In genomic region chr10:92329927-92330326, GRCh38 we compare ENCODE assay signal across 7 cellular contexts. TPM values are rescaled to one million over a fixed set of nuclear protein-coding genes. Genes with fewer than 3 reads are reported as not detected.
DNase-seq lines count a peak whose midpoint lies in the region; ATAC-seq, FAIRE-seq and TF ChIP-seq lines count a peak whose summit lies in the region.
"Not testable (repeated sequence)": the region's sequence is repeated elsewhere in the genome, so short reads cannot be mapped to it uniquely, and the experiment has no call there.

No MANE protein-coding gene starts in this region.

- TF ChIP-seq POLR2A in K562 (conservative IDR thresholded peaks at IDR 0.05), result not testable (repeated sequence)

- H3K14ac ChIP-seq in trophoblast cell (ENCODE audit: low read length), result not testable (repeated sequence)

- not testable (repeated sequence) for TF ChIP-seq EP300 in K562 (IDR thresholded peaks at IDR 0.05; ENCODE audit: low read length)

- not testable (repeated sequence) for H3K36me3 ChIP-seq in GM23338 (ENCODE audit: insufficient read depth); K562 (ENCODE audit: control insufficient read depth, insufficient read depth, low read length); trophoblast cell (ENCODE audit: control insufficient read depth in 1 of 2, insufficient read depth in 2 of 2, low read length in 2 of 2)

- H3K23ac ChIP-seq in trophoblast cell (ENCODE audit: low read length), result not testable (repeated sequence)

- not testable (repeated sequence) for TF ChIP-seq CTCF in GM23338 (conservative IDR thresholded peaks at IDR 0.05; ENCODE audit: low read depth in 2 of 2); K562 (IDR thresholded peaks at IDR 0.05 in 2 of 3, conservative IDR thresholded peaks at IDR 0.05 in 1 of 3; ENCODE audit: insufficient read depth in 2 of 3, low read depth in 1 of 3, low read length in 3 of 3)

- H2BK12ac ChIP-seq in trophoblast cell (ENCODE audit: low read length), result not testable (repeated sequence)

- not testable (repeated sequence) for H3K9me3 Mint-ChIP-seq in GM23338

- H3K4me1 Mint-ChIP-seq in GM23338, result peaks cover 55% of the 10 kb centered on the region
- H3K4me1 Mint-ChIP-seq in T-helper 17 cell, result not testable (repeated sequence)

- CTCF ChIA-PET in K562 (lab: Yijun Ruan, JAX; ENCODE audit: low intra/inter-chr PET ratio), result not testable (repeated sequence)

- ATAC-seq in GM23338, result peak; percentile 86
- not testable (repeated sequence) for ATAC-seq in T-helper 17 cell, K562

- not testable (repeated sequence) for H2BK120ac ChIP-seq in trophoblast cell (ENCODE audit: insufficient read depth, low read length, poor library complexity)

- H3K4me2 ChIP-seq in GM23338; K562 (ENCODE audit: insufficient read depth, low read length); trophoblast cell (ENCODE audit: low read length): not testable (repeated sequence)

- H4K91ac ChIP-seq in trophoblast cell (ENCODE audit: low read depth, low read length), result not testable (repeated sequence)

- not testable (repeated sequence) for H3K27me3 ChIP-seq in GM23338 (ENCODE audit: insufficient read depth); K562 (ENCODE audit: control insufficient read depth in 2 of 2, insufficient read depth in 2 of 2, low read length in 2 of 2); trophoblast cell (ENCODE audit: insufficient read depth, low read length)

- H3K79me2 ChIP-seq in GM23338 (replicated peaks; ENCODE audit: insufficient read depth), result peaks cover 43% of the 10 kb centered on the region
- not testable (repeated sequence) for H3K79me2 ChIP-seq in K562 (ENCODE audit: control insufficient read depth, insufficient read depth, low read length); trophoblast cell (ENCODE audit: control insufficient read depth, insufficient read depth, low read length, poor library complexity)

- H3K27me3 Mint-ChIP-seq in GM23338 (ENCODE audit: insufficient read depth, low read depth, poor library complexity); T-helper 17 cell: not testable (repeated sequence)

- not testable (repeated sequence) for H3K9ac ChIP-seq in K562 (ENCODE audit: insufficient read depth in 1 of 2, low read depth in 2 of 2, low read length in 2 of 2); trophoblast cell (ENCODE audit: low read length)

- not testable (repeated sequence) for H4K20me1 ChIP-seq in GM23338 (replicated peaks; ENCODE audit: insufficient read depth); K562 (replicated peaks; ENCODE audit: control insufficient read depth, insufficient read depth, low read length)

- intact Hi-C loops in K562 (cut with micrococcal nuclease), result not testable (repeated sequence)

- H3K4ac ChIP-seq in trophoblast cell (ENCODE audit: low read depth, low read length), result not testable (repeated sequence)

- not testable (repeated sequence) for H3F3A ChIP-seq in GM23338 (replicated peaks; ENCODE audit: low read depth)

- 85% methylated on average over 5 of the region's 6 CpGs for WGBS in K562 (ENCODE audit: insufficient coverage, low coverage, missing lambda C conversion rate)
- no CpG with 5 or more reads among the region's 6 CpGs for WGBS in trophoblast cell (ENCODE audit: extremely low coverage, insufficient coverage, insufficient read length)

- not testable (repeated sequence) for H2BK5ac ChIP-seq in trophoblast cell (ENCODE audit: low read depth, low read length, poor library complexity)

- H3K27ac Mint-ChIP-seq in GM23338 (peak overlapping the region; percentile 83), T-helper 17 cell (peak overlapping the region; percentile 47)

- POLR2A ChIA-PET in K562 (lab: Yijun Ruan, JAX), result not testable (repeated sequence)

- not testable (repeated sequence) for H4K12ac ChIP-seq in trophoblast cell (ENCODE audit: low read depth, low read length)

- not testable (repeated sequence) for BruUV-seq in K562 (replicated peaks; lab: Mats Ljungman, UMichigan)

- TF ChIP-seq RAD21 in K562 (CRISPR knock-in tag; conservative IDR thresholded peaks at IDR 0.05 in 1 of 2, IDR thresholded peaks at IDR 0.05 in 1 of 2), result not testable (repeated sequence)

- H2AK5ac ChIP-seq in trophoblast cell (ENCODE audit: low read length), result not testable (repeated sequence)

- H4K8ac ChIP-seq in trophoblast cell (ENCODE audit: low read depth, low read length), result not testable (repeated sequence)

- not testable (repeated sequence) for H3K36me3 Mint-ChIP-seq in GM23338 (ENCODE audit: low read depth); T-helper 17 cell (ENCODE audit: low read depth)

- not testable (repeated sequence) for H3K9me2 ChIP-seq in GM23338 (ENCODE audit: insufficient read depth)

- not testable (repeated sequence) for H3K9me1 ChIP-seq in K562 (ENCODE audit: control insufficient read depth, insufficient read depth, low read length)

- H3K9me3 ChIP-seq in T-helper 17 cell (ENCODE audit: control insufficient read depth, low read length, poor library complexity, severe bottlenecking); K562 (replicated peaks; ENCODE audit: control insufficient read depth, insufficient read depth, low read depth, low read length); trophoblast cell (ENCODE audit: insufficient read depth, low read depth, low read length): not testable (repeated sequence)

- not testable (repeated sequence) for FAIRE-seq in K562 (lab: Jason Lieb, UNC)

- not testable (repeated sequence) for H3K18ac ChIP-seq in trophoblast cell (ENCODE audit: low read length)

- DNase-seq in GM23338 (ENCODE audit: low spot score), result peak; percentile 63
- peak; percentile 19 for DNase-seq in LoVo (ENCODE audit: low spot score)
- DNase-seq in T-helper 17 cell; K562 (ENCODE audit: extremely low read depth in 1 of 4, low spot score in 3 of 4): not testable (repeated sequence)
- DNase-seq in epithelial cell of prostate (ENCODE audit: low read depth, low spot score), result peak; percentile 91
- peak; percentile 14 for DNase-seq in iris pigment epithelial cell (ENCODE audit: low read depth)
- peak; percentile 64 to 70 for DNase-seq in trophoblast cell

- H3K27ac ChIP-seq in GM23338 (ENCODE audit: low read depth) (peak overlapping the region; percentile 40; the same call in 1 of the 2 replicates), epithelial cell of prostate (peak overlapping the region; percentile 97)
- not testable (repeated sequence) for H3K27ac ChIP-seq in K562 (ENCODE audit: extremely low read depth, low read depth, low read length); trophoblast cell (ENCODE audit: low read depth, low read length)

- H3K79me1 ChIP-seq in trophoblast cell (ENCODE audit: low read length), result not testable (repeated sequence)

- in situ Hi-C loops in K562 (cut with MboI), result not testable (repeated sequence)

- H3K4me3 Mint-ChIP-seq in GM23338, T-helper 17 cell: not testable (repeated sequence)

- H2AFZ ChIP-seq in GM23338; K562 (ENCODE audit: low read depth, low read length); trophoblast cell (ENCODE audit: insufficient read depth, low read length, poor library complexity): not testable (repeated sequence)

- peaks cover 28% of the 10 kb centered on the region for H3K4me1 ChIP-seq in GM23338 (ENCODE audit: insufficient read depth)
- H3K4me1 ChIP-seq in K562 (replicated peaks in 1 of 2; ENCODE audit: control insufficient read depth in 2 of 2, insufficient read depth in 2 of 2, low read length in 2 of 2); trophoblast cell (ENCODE audit: control insufficient read depth in 1 of 2, insufficient read depth in 2 of 2, low read length in 2 of 2): not testable (repeated sequence)

- H3K4me3 ChIP-seq in GM23338; K562; trophoblast cell (ENCODE audit: low read depth, low read length): not testable (repeated sequence)

RNA-seq across cellular contexts. Expression of gene MARCHF5, which starts 39.0 kb away (rescaled TPM):
- total RNA-seq in GM23338 (2014; rRNA removed; shearing (Covaris generic)), result 14.2 and 15.6 TPM in 2 replicates
- polyA plus RNA-seq in GM23338 (2016; fragmentation: Nextera tagmentation; extraction: Ambion mirVana), result 11.1 and 12.9 TPM in 2 replicates
- 10 to 100 TPM; 27.3 to 30.8 TPM for total RNA-seq in T-helper 17 cell
- 21.2 and 40.4 TPM in 2 replicates for total RNA-seq in K562 (2011; cell fraction: chromatin; rRNA removed; ENCODE audit: low replicate concordance)
- total RNA-seq in K562 (2011; cell fraction: nucleolus; rRNA removed), result 5.8 and 7.1 TPM in 2 replicates
- total RNA-seq in K562 (2011; cell fraction: nucleoplasm; rRNA removed), result 20.6 and 24.7 TPM in 2 replicates
- 3.4 and 4.4 TPM in 2 replicates for total RNA-seq in K562 (2014; rRNA removed)
- total RNA-seq in K562 (2014; rRNA removed; fragmentation: Illumina TruSeq; extraction: Trizol), result 13.4 and 18.0 TPM in 2 replicates
- total RNA-seq in K562 (2015; rRNA removed; fragmentation: Illumina TruSeq; extraction: Trizol), result 7.7 and 7.9 TPM in 2 replicates
- total RNA-seq in K562 (2021), result 27.1 and 27.2 TPM in 2 replicates
- 18.9 and 25.7 TPM in 2 replicates for polyA plus RNA-seq in K562 (2011; rRNA removed)
- polyA plus RNA-seq in K562 (2011; cell fraction: cytosol; rRNA removed), result 3.9 and 11.4 TPM in 2 replicates
- polyA plus RNA-seq in K562 (2011; cell fraction: nucleus; rRNA removed), result 16.8 and 37.2 TPM in 2 replicates
- polyA plus RNA-seq in K562 (2012), result 18.1 and 29.9 TPM in 2 replicates
- 16.4 and 18.3 TPM in 2 replicates for polyA plus RNA-seq in K562 (2014; fragmentation: Illumina TruSeq; extraction: Trizol)
- polyA plus RNA-seq in K562 (2014; fragmentation: Nextera tagmentation; extraction: Ambion mirVana), result 1 to 10 TPM; 3.4 to 4.0 TPM
- 10.8 and 11.5 TPM in 2 replicates for polyA plus RNA-seq in K562 (2014; rRNA removed)
- 14.4 and 15.1 TPM in 2 replicates for polyA minus RNA-seq in K562 (2011; rRNA and poly(A)+ RNA removed)
- 9.8 and 12.6 TPM in 2 replicates for polyA minus RNA-seq in K562 (2011; cell fraction: cytosol; rRNA and poly(A)+ RNA removed)
- polyA minus RNA-seq in K562 (2011; cell fraction: nucleus; rRNA and poly(A)+ RNA removed), result 7.5 and 10.9 TPM in 2 replicates
- 30.8 and 35.0 TPM in 2 replicates for polyA plus RNA-seq in trophoblast cell (2013)

RNA-seq across cellular contexts. Expression of gene CPEB3, which starts 39.0 kb away (rescaled TPM):
- total RNA-seq in GM23338 (2014; rRNA removed; shearing (Covaris generic)), result 1.6 and 1.9 TPM in 2 replicates
- polyA plus RNA-seq in GM23338 (2016; fragmentation: Nextera tagmentation; extraction: Ambion mirVana), result 0.74 and 0.82 TPM in 2 replicates
- total RNA-seq in T-helper 17 cell, result 1 to 10 TPM; 3.2 to 3.7 TPM
- 2.0 and 3.6 TPM in 2 replicates for total RNA-seq in K562 (2011; cell fraction: chromatin; rRNA removed; ENCODE audit: low replicate concordance)
- total RNA-seq in K562 (2011; cell fraction: nucleolus; rRNA removed), result 1.2 and 1.4 TPM in 2 replicates
- 2.0 and 3.1 TPM in 2 replicates for total RNA-seq in K562 (2011; cell fraction: nucleoplasm; rRNA removed)
- 0.45 and 0.73 TPM in 2 replicates for total RNA-seq in K562 (2014; rRNA removed)
- 0.51 and 0.67 TPM in 2 replicates for total RNA-seq in K562 (2014; rRNA removed; fragmentation: Illumina TruSeq; extraction: Trizol)
- 0.57 and 0.58 TPM in 2 replicates for total RNA-seq in K562 (2015; rRNA removed; fragmentation: Illumina TruSeq; extraction: Trizol)
- total RNA-seq in K562 (2021), result 1.1 and 1.2 TPM in 2 replicates
- polyA plus RNA-seq in K562 (2011; rRNA removed), result 0.35 and 0.46 TPM in 2 replicates
- 0.21 and 0.22 TPM in 2 replicates for polyA plus RNA-seq in K562 (2011; cell fraction: cytosol; rRNA removed)
- polyA plus RNA-seq in K562 (2011; cell fraction: nucleus; rRNA removed), result 0.60 and 1.4 TPM in 2 replicates
- polyA plus RNA-seq in K562 (2012), result 0.49 and 1.4 TPM in 2 replicates
- 0.50 and 0.59 TPM in 2 replicates for polyA plus RNA-seq in K562 (2014; fragmentation: Illumina TruSeq; extraction: Trizol)
- polyA plus RNA-seq in K562 (2014; fragmentation: Nextera tagmentation; extraction: Ambion mirVana), result under 1 TPM; 0.15 to 0.17 TPM
- polyA plus RNA-seq in K562 (2014; rRNA removed), result 0.56 and 0.63 TPM in 2 replicates
- 0.63 and 0.70 TPM in 2 replicates for polyA minus RNA-seq in K562 (2011; rRNA and poly(A)+ RNA removed)
- 0.67 and 0.82 TPM in 2 replicates for polyA minus RNA-seq in K562 (2011; cell fraction: cytosol; rRNA and poly(A)+ RNA removed)
- 1.1 and 1.3 TPM in 2 replicates for polyA minus RNA-seq in K562 (2011; cell fraction: nucleus; rRNA and poly(A)+ RNA removed)
- 1.1 and 1.2 TPM in 2 replicates for polyA plus RNA-seq in trophoblast cell (2013)
